Comparison of ENCODE assay signal across 8 cellular contexts in genomic region chr16:8675183-8676159, GRCh38. TPM values are rescaled to one million over a fixed set of nuclear protein-coding genes. Genes with fewer than 3 reads are reported as not detected.
DNase-seq lines count a peak whose midpoint lies in the region; ATAC-seq and TF ChIP-seq lines count a peak whose summit lies in the region.

No MANE protein-coding gene starts in this region.

- no peak overlapping the region for H3K27ac ChIP-seq in vagina

- no peaks in the 10 kb centered on the region for H3K27me3 Mint-ChIP-seq in osteocyte (ENCODE audit: unreplicated experiment)

- H3K36me3 ChIP-seq in vagina = no peaks in the 10 kb centered on the region

- H3K4me3 ChIP-seq in vagina = peak overlapping the region; percentile 56 to 59

- intact Hi-C loops in vagina (cut with DNase I) = no loop called here

- DNase-seq in GM10266 (ENCODE audit: extremely low spot score) (peak; percentile 54), T-helper 22 cell (ENCODE audit: low read depth) (peak; percentile 47), osteocyte (ENCODE audit: extremely low spot score, unreplicated experiment) (no peak), vagina (ENCODE audit: extremely low spot score in 2 of 2) (no peak), DMS114 treated with DMSO at 0.1 percent for 48 hours (lab: John Stamatoyannopoulos, UW; ENCODE audit: unreplicated experiment) (no peak)
- DNase-seq in central memory CD4-positive, alpha-beta T cell = peak; percentile 46

- H3K27me3 ChIP-seq in vagina = no peaks in the 10 kb centered on the region

- no peak for TF ChIP-seq CTCF in GM10266 (IDR thresholded peaks at IDR 0.05; ENCODE audit: control insufficient read depth, insufficient read depth, low read depth, missing control alignments)
- no peak for TF ChIP-seq CTCF in osteocyte (IDR thresholded peaks at IDR 0.05)
- TF ChIP-seq CTCF in vagina (IDR thresholded peaks at IDR 0.05) = no peak

- no peak overlapping the region for H3K27ac Mint-ChIP-seq in osteocyte (ENCODE audit: unreplicated experiment)

- H3K9me3 Mint-ChIP-seq in osteocyte (ENCODE audit: unreplicated experiment) = peaks cover 7% of the 10 kb centered on the region

- TF ChIP-seq POLR2A in vagina (IDR thresholded peaks at IDR 0.05) = no peak

- peaks cover 10% of the 10 kb centered on the region for H3K4me1 ChIP-seq in vagina

- H3K4me3 Mint-ChIP-seq in osteocyte (ENCODE audit: unreplicated experiment) = peak overlapping the region; percentile 81

- H3K36me3 Mint-ChIP-seq in osteocyte (ENCODE audit: unreplicated experiment) = no peaks in the 10 kb centered on the region

- ATAC-seq in GM21360 (IDR thresholded peaks at IDR 0.05; ENCODE audit: unreplicated experiment) (no peak), HG03565 (IDR thresholded peaks at IDR 0.05; ENCODE audit: unreplicated experiment) (no peak)

- no peaks in the 10 kb centered on the region for H3K9me3 ChIP-seq in vagina

- H3K4me1 Mint-ChIP-seq in osteocyte (ENCODE audit: unreplicated experiment) = peaks cover 8% of the 10 kb centered on the region

RNA-seq across cellular contexts. Expression of gene ABAT, which starts 1.1 kb away (rescaled TPM):
- 2.7 and 3.0 TPM in 2 replicates for total RNA-seq in osteocyte
- total RNA-seq in vagina = 3.9 TPM

RNA-seq across cellular contexts. Expression of gene METTL22, which starts 54.0 kb away (rescaled TPM):
- total RNA-seq in osteocyte = 40.1 and 46.2 TPM in 2 replicates
- total RNA-seq in vagina = 40.0 TPM

Comparison
In these comparisons a context has a peak if more than half of its experiments do, and no peak if none do; other contexts are left out.
1. DNase-seq: peak in GM10266 (single experiment), T-helper 22 cell (single experiment) and central memory CD4-positive, alpha-beta T cell (single experiment); none in osteocyte (single experiment), vagina (0 of 2) and DMS114 treated with DMSO at 0.1 percent for 48 hours (single experiment).